In genomic region chr7:20283997-20284396, GRCh38 we compare ENCODE assay signal across 15 cellular contexts. TPM values are rescaled to one million over a fixed set of nuclear protein-coding genes. Genes with fewer than 3 reads are reported as not detected.
A peak's percentile ranks its signal among the peaks of the same experiment; 100 is the strongest.
DNase-seq lines count a peak whose midpoint lies in the region; ATAC-seq and TF ChIP-seq lines count a peak whose summit lies in the region.
"Had no signal": no experiment of that assay in that cellular context is flagged by ENCODE, and none has a peak within 500 bp of the region (broad histone marks: within the 10 kb centered on the region; RNA-seq: fewer than 3 reads in every experiment).

No MANE protein-coding gene starts in this region.

- CTCF ChIA-PET in mammary epithelial cell (lab: Charles Lee; ENCODE audit: low non-redundant PET), result no interaction called here

- H2AFZ ChIP-seq in KMS-11 (ENCODE audit: low read depth) (0 out of 2 replicates have a peak overlapping the region, but pooled peaks have one; percentile 0), mammary epithelial cell (ENCODE audit: low read depth, low read length) (no peak overlapping the region)

- DNase-seq in stomach (no peak), kidney glomerular epithelial cell (lab: John Stamatoyannopoulos, UW) (no peak), mammary epithelial cell (no peak), NCI-H2171 treated with DMSO at 0.1 percent for 48 hours (lab: John Stamatoyannopoulos, UW) (no peak)
- DNase-seq: activated CD4-positive, alpha-beta memory T cell treated with anti-CD3 and anti-CD28 coated beads for 36 hours; hypothalamus; spleen had no signal

- no peak for TF ChIP-seq POLR2A in stomach (IDR thresholded peaks at IDR 0.05)

- H3K4me1 ChIP-seq in KMS-11 (ENCODE audit: low read depth, poor library complexity, severe bottlenecking) (peaks cover 86% of the 10 kb centered on the region), stomach (no peaks in the 10 kb centered on the region), mammary epithelial cell (ENCODE audit: insufficient read depth, low read length) (no peaks in the 10 kb centered on the region)
- H3K4me1 ChIP-seq: spleen had no signal

- TF ChIP-seq EP300 in stomach (IDR thresholded peaks at IDR 0.05), result no peak

- TF ChIP-seq CTCF in KMS-11 (conservative IDR thresholded peaks at IDR 0.05; ENCODE audit: low read depth, low read length) (no peak), stomach (IDR thresholded peaks at IDR 0.05) (no peak), mammary epithelial cell (conservative IDR thresholded peaks at IDR 0.05 in 1 of 2, IDR thresholded peaks at IDR 0.05 in 1 of 2; ENCODE audit: extremely low read depth in 1 of 2, insufficient read depth in 1 of 2, low read depth in 1 of 2, low read length in 2 of 2) (no peak)

- no peak overlapping the region for H3K4me3 ChIP-seq in KMS-11 (IDR thresholded peaks at IDR 0.05; ENCODE audit: insufficient read depth, low read depth, low read length)
- no peak overlapping the region for H3K4me3 ChIP-seq in stomach
- no peak overlapping the region for H3K4me3 ChIP-seq in mammary epithelial cell (replicated peaks in 1 of 3; ENCODE audit: insufficient read depth in 1 of 3, low read depth in 2 of 3, low read length in 3 of 3)
- H3K4me3 ChIP-seq: lung, spleen had no signal

- H3K4me2 ChIP-seq in KMS-11 (peak overlapping the region; percentile 89), mammary epithelial cell (ENCODE audit: insufficient read depth, low read depth, low read length) (no peak overlapping the region)

- H3K27ac ChIP-seq in KMS-11, result peak overlapping the region; percentile 79
- H3K27ac ChIP-seq in stomach, result no peak overlapping the region
- H3K27ac ChIP-seq in mammary epithelial cell (ENCODE audit: insufficient read depth, low read depth, low read length), result no peak overlapping the region
- H3K27ac ChIP-seq: epithelial cell of prostate, neutrophil, spleen had no signal

- H3K36me3 ChIP-seq in KMS-11 (ENCODE audit: insufficient read depth), result no peaks in the 10 kb centered on the region
- no peaks in the 10 kb centered on the region for H3K36me3 ChIP-seq in stomach
- H3K36me3 ChIP-seq in mammary epithelial cell (ENCODE audit: insufficient read depth, low read length), result no peaks in the 10 kb centered on the region
- H3K36me3 ChIP-seq: neutrophil, spleen had no signal

- H3K9me3 ChIP-seq in stomach (no peaks in the 10 kb centered on the region), mammary epithelial cell (replicated peaks; ENCODE audit: insufficient read depth, low read length) (no peaks in the 10 kb centered on the region)
- H3K9me3 ChIP-seq: neutrophil, spleen had no signal

- in situ Hi-C loops in mammary epithelial cell (cut with MboI; ENCODE audit: low sequenced_read_pairs in 2 of 2), result no loop called here

- intact Hi-C loops in stomach (cut with DNase I; ENCODE audit: low total_unique reads), result no loop called here
- intact Hi-C loops in mammary epithelial cell (cut with micrococcal nuclease), result no loop called here

- H3K79me2 ChIP-seq in KMS-11 (ENCODE audit: insufficient read depth, low read depth) (no peaks in the 10 kb centered on the region), mammary epithelial cell (ENCODE audit: insufficient read depth, low read length) (no peaks in the 10 kb centered on the region)

- H3K9ac ChIP-seq in KMS-11 (peak overlapping the region; percentile 33), mammary epithelial cell (ENCODE audit: insufficient read depth, low read length) (no peak overlapping the region)

- H3K27me3 ChIP-seq in KMS-11 (ENCODE audit: insufficient read depth, low read depth) (no peaks in the 10 kb centered on the region), stomach (no peaks in the 10 kb centered on the region), mammary epithelial cell (ENCODE audit: insufficient read depth, low read length) (no peaks in the 10 kb centered on the region)
- H3K27me3 ChIP-seq: neutrophil, spleen had no signal

- ATAC-seq in GM18502 (IDR thresholded peaks at IDR 0.05; ENCODE audit: poor library complexity, unreplicated experiment), result peak; percentile 66
- ATAC-seq in GM19463 (IDR thresholded peaks at IDR 0.05; ENCODE audit: unreplicated experiment), result peak; percentile 53
- ATAC-seq in HG02852 (IDR thresholded peaks at IDR 0.05; ENCODE audit: unreplicated experiment), result peak; percentile 71

- H4K20me1 ChIP-seq in KMS-11 (ENCODE audit: insufficient read depth) (no peaks in the 10 kb centered on the region), mammary epithelial cell (ENCODE audit: insufficient read depth, low read length) (no peaks in the 10 kb centered on the region)

- WGBS in stomach, 5 donors, result 76 to 87% (median 82%) methylated on average over 2 of the region's 2 CpGs
- WGBS in mammary epithelial cell (ENCODE audit: low coverage, missing lambda C conversion rate), result 87% methylated on average over 2 of the region's 2 CpGs

- BruUV-seq in mammary epithelial cell (replicated peaks; lab: Mats Ljungman, UMichigan), result no TSS peak

- dilution Hi-C loops in mammary epithelial cell (cut with HindIII; ENCODE audit: low sequenced_read_pairs), result no loop called here

RNA-seq across cellular contexts. Expression of gene ITGB8, which starts 46.7 kb away (rescaled TPM):
- total RNA-seq in stomach (10 to 100 TPM in 3 of 5 donors, 1 to 10 TPM in 2; 5.4 to 31.9 (median 24.6) TPM), mammary epithelial cell (100 to 1,000 TPM in 1 of 2 donors, 10 to 100 TPM in 1; 41.9 to 221 TPM)
- polyA plus RNA-seq in stomach (1 to 10 TPM; 1.1 to 2.5 (median 1.9) TPM), mammary epithelial cell (32.3 TPM)
- polyA minus RNA-seq in mammary epithelial cell, result 48.6 TPM
- total RNA-seq: activated CD4-positive, alpha-beta memory T cell treated with anti-CD3 and anti-CD28 coated beads for 36 hours; OCI-LY7 had no signal
